ENCODE assay signal across 11 cellular contexts in genomic region chr1:62244380-62244779, GRCh38. TPM values are rescaled to one million over a fixed set of nuclear protein-coding genes. Genes with fewer than 3 reads are reported as not detected.
"Had no signal": no experiment of that assay in that cellular context is flagged by ENCODE, and none has a peak within 500 bp of the region (broad histone marks: within the 10 kb centered on the region; RNA-seq: fewer than 3 reads in every experiment).

No MANE protein-coding gene starts in this region.

RNA-seq across cellular contexts. Expression of gene L1TD1, which starts 49.7 kb away (rescaled TPM):
- total RNA-seq: activated CD4-positive, alpha-beta memory T cell treated with anti-CD3 and anti-CD28 coated beads for 36 hours; activated CD4-positive, alpha-beta memory T cell treated with anti-CD3 and anti-CD28 coated beads, Interleukin-2, amount 10 ng/mL, durations not matched to agents 7 days and 5 days; activated CD4-positive, alpha-beta T cell treated with anti-CD3 and anti-CD28 coated beads, Interleukin-2, amount 10 ng/mL, durations not matched to agents 24 days and 14 days; activated CD4-positive, alpha-beta T cell treated with anti-CD3 and anti-CD28 coated beads, Interleukin-2, amount 10 ng/mL, durations not matched to agents 7 days and 5 days; activated CD8-positive, alpha-beta memory T cell treated with anti-CD3 and anti-CD28 coated beads for 36 hours; activated CD8-positive, alpha-beta memory T cell treated with anti-CD3 and anti-CD28 coated beads, Interleukin-2, amount 10 ng/mL, durations not matched to agents 7 days and 5 days; activated CD8-positive, alpha-beta T cell treated with anti-CD3 and anti-CD28 coated beads for 36 hours; activated CD8-positive, alpha-beta T cell treated with anti-CD3 and anti-CD28 coated beads, Interleukin-2, amount 10 ng/mL, durations not matched to agents 7 days and 5 days; T-helper 1 cell treated with Interleukin-12 subunit alpha and Interleukin-12 subunit beta and Interleukin-4 antibody, amounts not matched to agents 30 ng/mL and 1 ng/mL, for 36 hours; T-helper 17 cell; T-helper 2 cell treated with Interferon-gamma antibody and Interleukin-4, amounts not matched to agents 100 ng/mL and 5 ng/mL, for 36 hours had no signal
